ENCODE assay signal across 8 cellular contexts in genomic region chr4:9604051-9604521, GRCh38.
DNase-seq lines count a peak whose midpoint lies in the region; ATAC-seq and TF ChIP-seq lines count a peak whose summit lies in the region.
"Not testable (repeated sequence)": the region's sequence is repeated elsewhere in the genome, so short reads cannot be mapped to it uniquely, and the experiment has no call there.

No MANE protein-coding gene starts in this region.

- not testable (repeated sequence) for H3K9me3 ChIP-seq in adipocyte (ENCODE audit: control insufficient read depth, low read length); upper lobe of left lung

- not testable (repeated sequence) for H3K27me3 Mint-ChIP-seq in HFFc6 (ENCODE audit: insufficient read depth); activated CD8-positive, alpha-beta T cell treated with anti-CD3 and anti-CD28 coated beads for 36 hours

- not testable (repeated sequence) for H3K27me3 ChIP-seq in adipocyte (replicated peaks; ENCODE audit: control insufficient read depth, insufficient read depth, low read length); upper lobe of left lung

- TF ChIP-seq POLR2A in upper lobe of left lung (IDR thresholded peaks at IDR 0.05) = not testable (repeated sequence)

- CTCF ChIA-PET in activated CD8-positive, alpha-beta T cell treated with anti-CD3 and anti-CD28 coated beads for 36 hours (lab: Charles Lee) = interaction anchor here (1.0 to 1.9 kb wide), 2 partner anchors 15 to 72 kb away, joined by 3 to 10 read pairs; no protein-coding TSS in a partner anchor

- not testable (repeated sequence) for H3K4me1 ChIP-seq in adipocyte (ENCODE audit: control insufficient read depth, insufficient read depth, low read length); upper lobe of left lung

- peak overlapping the region; percentile 60; the same call in 1 of the 2 replicates for H3K27ac Mint-ChIP-seq in HFFc6
- peak overlapping the region; percentile 100 for H3K27ac Mint-ChIP-seq in activated CD8-positive, alpha-beta T cell treated with anti-CD3 and anti-CD28 coated beads for 36 hours

- H3K36me3 Mint-ChIP-seq in HFFc6 (ENCODE audit: low read depth); activated CD8-positive, alpha-beta T cell treated with anti-CD3 and anti-CD28 coated beads for 36 hours (ENCODE audit: low read depth): not testable (repeated sequence)

- intact Hi-C loops in activated CD8-positive, alpha-beta T cell treated with anti-CD3 and anti-CD28 coated beads for 36 hours (cut with micrococcal nuclease) = not testable (repeated sequence)

- H3K9me3 Mint-ChIP-seq in HFFc6 = peaks cover 34% of the 10 kb centered on the region
- H3K9me3 Mint-ChIP-seq in activated CD8-positive, alpha-beta T cell treated with anti-CD3 and anti-CD28 coated beads for 36 hours = not testable (repeated sequence)

- DNase-seq in HFFc6; adipocyte (ENCODE audit: low read depth): not testable (repeated sequence)
- peak; percentile 36 for DNase-seq in NOMO-1 treated with dmso at 0.1 percent for 144 hours (lab: John Stamatoyannopoulos, UW; ENCODE audit: unreplicated experiment)
- DNase-seq in activated CD8-positive, alpha-beta T cell treated with anti-CD3 and anti-CD28 coated beads for 36 hours = peak; percentile 64
- DNase-seq in fibroblast of villous mesenchyme (ENCODE audit: low read depth) = peak; percentile 6
- DNase-seq in mucosa of gallbladder (ENCODE audit: low spot score) = peak; percentile 52
- peak; percentile 12 for DNase-seq in stimulated activated CD4-positive, alpha-beta T cell treated with anti-CD3 and anti-CD28 coated beads, Interleukin-4, amount 100 ng/mL, for 1 hour
- peak in 1 of 2 donors; percentile 40 for DNase-seq in upper lobe of left lung

- peak overlapping the region; percentile 73 for H3K4me3 Mint-ChIP-seq in HFFc6
- H3K4me3 Mint-ChIP-seq in activated CD8-positive, alpha-beta T cell treated with anti-CD3 and anti-CD28 coated beads for 36 hours = peak overlapping the region; percentile 90

- not testable (repeated sequence) for ATAC-seq in activated CD8-positive, alpha-beta T cell treated with anti-CD3 and anti-CD28 coated beads for 36 hours; upper lobe of left lung (ENCODE audit: low FRiP score in 2 of 2)

- not testable (repeated sequence) for H3K36me3 ChIP-seq in adipocyte (ENCODE audit: control insufficient read depth, insufficient read depth, low read length, severe bottlenecking); upper lobe of left lung

- not testable (repeated sequence) for H3K27ac ChIP-seq in upper lobe of left lung

- not testable (repeated sequence) for TF ChIP-seq EP300 in upper lobe of left lung (IDR thresholded peaks at IDR 0.05)

- POLR2A ChIA-PET in activated CD8-positive, alpha-beta T cell treated with anti-CD3 and anti-CD28 coated beads for 36 hours (lab: Charles Lee) = not testable (repeated sequence)

- 9% methylated on average over 12 of the region's 12 CpGs for WGBS in upper lobe of left lung, 2 donors

- TF ChIP-seq CTCF in HFFc6 (IDR thresholded peaks at IDR 0.05); activated CD8-positive, alpha-beta T cell treated with anti-CD3 and anti-CD28 coated beads for 36 hours (IDR thresholded peaks at IDR 0.05); fibroblast of villous mesenchyme (IDR thresholded peaks at IDR 0.05; ENCODE audit: insufficient read depth, low read depth, low read length); upper lobe of left lung (IDR thresholded peaks at IDR 0.05): not testable (repeated sequence)

- not testable (repeated sequence) for H3K4me1 Mint-ChIP-seq in HFFc6 (ENCODE audit: low read depth)
- H3K4me1 Mint-ChIP-seq in activated CD8-positive, alpha-beta T cell treated with anti-CD3 and anti-CD28 coated beads for 36 hours (ENCODE audit: low read depth) = peaks cover 59% of the 10 kb centered on the region

- peak overlapping the region; percentile 29 for H3K4me3 ChIP-seq in adipocyte (ENCODE audit: low read length)
- H3K4me3 ChIP-seq in fibroblast of villous mesenchyme (ENCODE audit: low read depth, low read length) = not testable (repeated sequence)
- H3K4me3 ChIP-seq in upper lobe of left lung = peak overlapping the region in 3 of 4 donors; percentile 17 to 37 (median 31)

- H3K9ac ChIP-seq in adipocyte (ENCODE audit: low read length) = not testable (repeated sequence)
